Comparison of ENCODE assay signal across 23 cellular contexts in the genomic region with DNA sequence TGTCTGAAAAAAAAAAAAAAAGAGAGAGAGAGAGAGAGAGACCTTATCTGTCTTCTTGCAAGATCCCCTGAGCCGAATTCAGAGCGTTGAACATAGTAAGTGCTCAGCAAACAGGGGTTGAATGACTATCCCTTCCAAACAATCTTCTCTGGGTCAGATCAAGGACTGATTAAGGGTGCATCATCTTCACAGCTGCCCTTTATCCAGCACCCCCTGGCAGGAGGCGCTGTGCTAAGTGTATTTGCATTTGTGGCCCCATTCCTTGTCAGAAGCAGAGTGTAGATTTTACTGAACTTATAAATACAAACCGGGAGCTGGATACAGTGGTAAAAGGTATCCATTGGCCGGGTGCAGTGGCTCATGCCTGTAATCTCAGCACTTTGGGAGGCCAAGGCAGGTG. TPM values are rescaled to one million over a fixed set of nuclear protein-coding genes. Genes with fewer than 3 reads are reported as not detected.
"Had no signal": no experiment of that assay in that cellular context is flagged by ENCODE, and none has a peak within 500 bp of the region (broad histone marks: within the 10 kb centered on the region; RNA-seq: fewer than 3 reads in every experiment).

No MANE protein-coding gene starts in this region.

- H3K4me1 Mint-ChIP-seq: mesothelial cell of epicardium had no signal

- H3K36me3 Mint-ChIP-seq: memory B cell; mesothelial cell of epicardium; natural killer cell treated with Interleukin-12 subunit alpha and Interleukin-12 subunit beta and Interleukin-15 and Interleukin-18, amount 100 ng/mL, for 72 hours; stimulated activated naive B cell treated with anti-CD40 and anti-IgM and Interleukin-4, amounts not matched to agents 10 μg/mL and 1 μg/mL and 100 μg/mL, for 72 hours had no signal

- H3K27me3 Mint-ChIP-seq: stimulated activated naive CD8-positive, alpha-beta T cell treated with anti-CD3 and anti-CD28 coated beads, Interleukin-15, amount 100 ng/mL, for 72 hours had no signal

- DNase-seq: effector memory CD4-positive, alpha-beta T cell; esophagus squamous epithelium; foreskin fibroblast; head of caudate nucleus; kidney; left cardiac atrium; left ventricle myocardium inferior; lower lobe of right lung; psoas muscle; retina; right lobe of liver; spleen; stimulated activated CD4-positive, alpha-beta T cell treated with anti-CD3 and anti-CD28 coated beads, Interleukin-15, amount 100 ng/mL, for 24 hours; stimulated activated CD4-positive, alpha-beta T cell treated with anti-CD3 and anti-CD28 coated beads, Interleukin-1b, Interleukin-23, amount 100 ng/mL, for 48 hours; stimulated activated CD4-positive, alpha-beta T cell treated with anti-CD3 and anti-CD28 coated beads, Interleukin-4, amount 100 ng/mL, for 24 hours; stimulated activated naive B cell treated with anti-CD40 and anti-IgM and Interleukin-4, amounts not matched to agents 10 μg/mL and 1 μg/mL and 100 μg/mL, for 72 hours; stimulated activated naive CD8-positive, alpha-beta T cell treated with anti-CD3 and anti-CD28 coated beads, Interleukin-15, amount 100 ng/mL, for 72 hours; testis; transverse colon had no signal

- H3K36me3 ChIP-seq: esophagus squamous epithelium, left ventricle myocardium inferior, lower lobe of right lung, right lobe of liver, spleen, transverse colon had no signal

- H3K4me3 ChIP-seq: esophagus squamous epithelium, hepatocyte, left ventricle myocardium inferior, lower lobe of right lung, psoas muscle, right lobe of liver, spleen, testis, transverse colon had no signal

- H3K4me3 Mint-ChIP-seq: memory B cell; mesothelial cell of epicardium; natural killer cell treated with Interleukin-12 subunit alpha and Interleukin-12 subunit beta and Interleukin-15 and Interleukin-18, amount 100 ng/mL, for 72 hours; stimulated activated naive B cell treated with anti-CD40 and anti-IgM and Interleukin-4, amounts not matched to agents 10 μg/mL and 1 μg/mL and 100 μg/mL, for 72 hours; stimulated activated naive CD8-positive, alpha-beta T cell treated with anti-CD3 and anti-CD28 coated beads, Interleukin-15, amount 100 ng/mL, for 72 hours had no signal

- H3K9me3 ChIP-seq: esophagus squamous epithelium, left ventricle myocardium inferior, lower lobe of right lung, psoas muscle, right lobe of liver, spleen, testis, transverse colon had no signal

- H3K27ac Mint-ChIP-seq: memory B cell; mesothelial cell of epicardium; natural killer cell treated with Interleukin-12 subunit alpha and Interleukin-12 subunit beta and Interleukin-15 and Interleukin-18, amount 100 ng/mL, for 72 hours; stimulated activated naive B cell treated with anti-CD40 and anti-IgM and Interleukin-4, amounts not matched to agents 10 μg/mL and 1 μg/mL and 100 μg/mL, for 72 hours had no signal

- H3K9me3 Mint-ChIP-seq: memory B cell; mesothelial cell of epicardium; natural killer cell treated with Interleukin-12 subunit alpha and Interleukin-12 subunit beta and Interleukin-15 and Interleukin-18, amount 100 ng/mL, for 72 hours; stimulated activated naive B cell treated with anti-CD40 and anti-IgM and Interleukin-4, amounts not matched to agents 10 μg/mL and 1 μg/mL and 100 μg/mL, for 72 hours; stimulated activated naive CD8-positive, alpha-beta T cell treated with anti-CD3 and anti-CD28 coated beads, Interleukin-15, amount 100 ng/mL, for 72 hours had no signal

- H3K27ac ChIP-seq: esophagus squamous epithelium, hepatocyte, left ventricle myocardium inferior, lower lobe of right lung, psoas muscle, right lobe of liver, spleen, testis, transverse colon had no signal

- H3K27me3 ChIP-seq: esophagus squamous epithelium, hepatocyte, right lobe of liver, spleen, testis, transverse colon had no signal

- ATAC-seq: left cardiac atrium; lower lobe of right lung; natural killer cell treated with Interleukin-12 subunit alpha and Interleukin-12 subunit beta and Interleukin-15 and Interleukin-18, amount 100 ng/mL, for 72 hours; psoas muscle; right lobe of liver; stimulated activated naive B cell treated with anti-CD40 and anti-IgM and Interleukin-4, amounts not matched to agents 10 μg/mL and 1 μg/mL and 100 μg/mL, for 72 hours; stimulated activated naive CD8-positive, alpha-beta T cell treated with anti-CD3 and anti-CD28 coated beads, Interleukin-15, amount 100 ng/mL, for 72 hours had no signal

- H3K4me1 ChIP-seq: testis had no signal

RNA-seq across cellular contexts. Expression of gene TRPV4, which starts 8.8 kb away (rescaled TPM):
- total RNA-seq: natural killer cell treated with Interleukin-12 subunit alpha and Interleukin-12 subunit beta and Interleukin-15 and Interleukin-18, amount 100 ng/mL, for 72 hours had no signal
